In the genomic region with DNA sequence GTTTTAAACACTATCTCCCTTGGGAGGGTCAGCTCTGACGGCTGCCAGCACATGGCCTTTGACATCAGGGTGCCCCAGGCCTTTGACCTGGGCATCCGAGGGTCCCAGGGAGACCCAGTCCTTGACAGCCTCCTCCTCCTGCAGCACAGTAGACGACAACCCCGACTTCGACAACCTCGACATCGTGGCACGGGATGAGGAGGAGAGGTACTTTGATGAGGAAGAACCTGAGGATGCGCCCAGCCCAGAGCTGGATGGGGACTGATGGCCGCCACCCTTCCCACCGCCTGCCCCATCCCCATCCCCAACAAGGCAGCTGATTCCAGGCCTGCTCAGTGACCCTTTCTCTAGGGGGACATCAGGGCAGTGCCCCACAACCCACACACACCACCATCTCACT, we compare ENCODE assay signal across 6 cellular contexts. TPM values are rescaled to one million over a fixed set of nuclear protein-coding genes. Genes with fewer than 3 reads are reported as not detected.
DNase-seq lines count a peak whose midpoint lies in the region; ATAC-seq and TF ChIP-seq lines count a peak whose summit lies in the region.

No MANE protein-coding gene starts in this region.

- H3K27me3 Mint-ChIP-seq in activated naive CD4-positive, alpha-beta T cell treated with anti-CD3 and anti-CD28 coated beads, Interleukin-2, amount 50 U/mL, for 24 hours: no peaks in the 10 kb centered on the region

- H3K27me3 ChIP-seq in layer of hippocampus (ENCODE audit: control insufficient read depth, insufficient read depth, low read length) (no peaks in the 10 kb centered on the region), transverse colon (peaks cover 20% of the 10 kb centered on the region)

- in situ Hi-C loops in transverse colon (cut with MboI; ENCODE audit: low pct_ligation_motif_present in 1 of 4, low pct_unique_long_range_greater_than_20kb in 1 of 4, low sequenced_read_pairs in 3 of 4): no loop called here

- ATAC-seq in GM18858 (IDR thresholded peaks at IDR 0.05; ENCODE audit: unreplicated experiment): no peak

- peak overlapping the region; percentile 71 for H3K27ac ChIP-seq in layer of hippocampus (ENCODE audit: low read depth, low read length)
- H3K27ac ChIP-seq in transverse colon: peak overlapping the region; percentile 78 to 89 (median 83)

- no peak for TF ChIP-seq CTCF in transverse colon (IDR thresholded peaks at IDR 0.05)

- H3K4me1 ChIP-seq in transverse colon: peaks cover 31 to 61% (median 42%) of the 10 kb centered on the region in 4 donors

- no peak for TF ChIP-seq EP300 in transverse colon (IDR thresholded peaks at IDR 0.05; ENCODE audit: low read depth)

- no peak for DNase-seq in activated naive CD4-positive, alpha-beta T cell treated with Interleukin-2 at 50 U/mL for 16 hours
- no peak for DNase-seq in transverse colon
- no peak for DNase-seq in AML-193 (lab: John Stamatoyannopoulos, UW)

- H3K4me3 Mint-ChIP-seq in activated naive CD4-positive, alpha-beta T cell treated with anti-CD3 and anti-CD28 coated beads, Interleukin-2, amount 50 U/mL, for 24 hours: no peak overlapping the region

- no peaks in the 10 kb centered on the region for H3K9me3 Mint-ChIP-seq in activated naive CD4-positive, alpha-beta T cell treated with anti-CD3 and anti-CD28 coated beads, Interleukin-2, amount 50 U/mL, for 24 hours

- H3K9me3 ChIP-seq in transverse colon: no peaks in the 10 kb centered on the region

- 96% methylated on average over 11 of the region's 11 CpGs; no CpG with 5 or more reads in 1 of the 2 donors for WGBS in transverse colon (ENCODE audit: low coverage in 1 of 2), 2 donors

- H3K36me3 Mint-ChIP-seq in activated naive CD4-positive, alpha-beta T cell treated with anti-CD3 and anti-CD28 coated beads, Interleukin-2, amount 50 U/mL, for 24 hours: peaks cover 5% of the 10 kb centered on the region

- no peak overlapping the region for H3K4me3 ChIP-seq in transverse colon

- TF ChIP-seq POLR2A in transverse colon (IDR thresholded peaks at IDR 0.05): no peak

- intact Hi-C loops in transverse colon (cut with DNase I; ENCODE audit: low total_unique reads): no loop called here

- H3K27ac Mint-ChIP-seq in activated naive CD4-positive, alpha-beta T cell treated with anti-CD3 and anti-CD28 coated beads, Interleukin-2, amount 50 U/mL, for 24 hours: peak overlapping the region; percentile 52

- peaks cover 40% of the 10 kb centered on the region for H3K4me1 Mint-ChIP-seq in activated naive CD4-positive, alpha-beta T cell treated with anti-CD3 and anti-CD28 coated beads, Interleukin-2, amount 50 U/mL, for 24 hours

- H3K36me3 ChIP-seq in transverse colon: peaks cover 0 to 6% (median under 1%) of the 10 kb centered on the region in 4 donors

RNA-seq across cellular contexts. Expression of gene CCDC97, which starts 12.5 kb away (rescaled TPM):
- total RNA-seq in transverse colon: 10 to 100 TPM; 10.1 to 22.4 (median 15.4) TPM

RNA-seq across cellular contexts. Expression of gene TGFB1, which starts 31.3 kb away (rescaled TPM):
- 10 to 100 TPM in 2 of 4 donors, 1 to 10 TPM in 2; 4.4 to 30.3 (median 9.7) TPM for total RNA-seq in transverse colon

RNA-seq across cellular contexts. Expression of gene B9D2, which starts 41.5 kb away (rescaled TPM):
- total RNA-seq in transverse colon: 1 to 10 TPM in 2 of 4 donors, not detected in 2; 6.4 to 9.3 TPM

RNA-seq across cellular contexts. Expression of gene TMEM91, which starts 53.9 kb away (rescaled TPM):
- total RNA-seq in transverse colon: 10 to 100 TPM in 1 of 4 donors, 1 to 10 TPM in 2, not detected in 1; 4.8 to 11.4 (median 9.4) TPM

RNA-seq across cellular contexts. Expression of gene HNRNPUL1, which starts 58.3 kb away (rescaled TPM):
- 100 to 1,000 TPM; 115 to 296 (median 145) TPM for total RNA-seq in transverse colon
